ENCODE assay signal across 8 cellular contexts in genomic region chr2:64018715-64019082, GRCh38. TPM values are rescaled to one million over a fixed set of nuclear protein-coding genes. Genes with fewer than 3 reads are reported as not detected.
DNase-seq lines count a peak whose midpoint lies in the region; ATAC-seq, FAIRE-seq and TF ChIP-seq lines count a peak whose summit lies in the region.

No MANE protein-coding gene starts in this region.

- no peak for TF ChIP-seq CTCF in chondrocyte (IDR thresholded peaks at IDR 0.05)
- TF ChIP-seq CTCF in liver (IDR thresholded peaks at IDR 0.05; ENCODE audit: low read depth, low read length, missing input control), result no peak

- H3K4me1 ChIP-seq in liver (ENCODE audit: control insufficient read depth in 4 of 4, insufficient read depth in 4 of 4, low read length in 3 of 4), result peaks cover 5 to 14% (median 11%) of the 10 kb centered on the region in 4 donors

- FAIRE-seq in GM18507 (lab: Jason Lieb, UNC), result no peak

- TF ChIP-seq RAD21 in liver (IDR thresholded peaks at IDR 0.05), result no peak

- WGBS in liver, result under 1% methylated on average over 38 of the region's 38 CpGs

- H3K27me3 Mint-ChIP-seq in chondrocyte (ENCODE audit: low read depth), result no peaks in the 10 kb centered on the region
- no peaks in the 10 kb centered on the region for H3K27me3 Mint-ChIP-seq in stimulated activated naive B cell treated with anti-CD40 and anti-IgM and Interleukin-4, amounts not matched to agents 10 μg/mL and 1 μg/mL and 100 μg/mL, for 72 hours

- no peaks in the 10 kb centered on the region for H3K9me3 ChIP-seq in liver (ENCODE audit: control insufficient read depth in 4 of 4, low read length in 3 of 4)

- H3K36me3 Mint-ChIP-seq in chondrocyte (ENCODE audit: low read depth), result no peaks in the 10 kb centered on the region
- H3K36me3 Mint-ChIP-seq in stimulated activated naive B cell treated with anti-CD40 and anti-IgM and Interleukin-4, amounts not matched to agents 10 μg/mL and 1 μg/mL and 100 μg/mL, for 72 hours, result peaks cover 4 to 7% of the 10 kb centered on the region in 2 donors

- H3K9me3 Mint-ChIP-seq in chondrocyte (ENCODE audit: low read depth), result no peaks in the 10 kb centered on the region
- H3K9me3 Mint-ChIP-seq in stimulated activated naive B cell treated with anti-CD40 and anti-IgM and Interleukin-4, amounts not matched to agents 10 μg/mL and 1 μg/mL and 100 μg/mL, for 72 hours, result no peaks in the 10 kb centered on the region

- peak; percentile 49 for ATAC-seq in HG03064 (IDR thresholded peaks at IDR 0.05; ENCODE audit: low read depth, unreplicated experiment)
- peak; percentile 71 to 74 for ATAC-seq in stimulated activated naive B cell treated with anti-CD40 and anti-IgM and Interleukin-4, amounts not matched to agents 10 μg/mL and 1 μg/mL and 100 μg/mL, for 72 hours (replicated peaks)

- peak overlapping the region; percentile 84 to 95 for H3K27ac ChIP-seq in liver (ENCODE audit: low read depth in 1 of 2, low read length in 2 of 2)

- H3K4me3 ChIP-seq in liver (ENCODE audit: low read depth in 1 of 3, low read length in 3 of 3), result peak overlapping the region; percentile 84 to 86 (median 86)

- peak; percentile 60 for DNase-seq in AG20443 (ENCODE audit: low spot score)
- DNase-seq in GM18507 (ENCODE audit: extremely low spot score, insufficient read length, low read depth), result peak; percentile 5
- DNase-seq in RPMI7951 (ENCODE audit: low read depth), result peak; percentile 65
- DNase-seq in chondrocyte (ENCODE audit: low spot score), result no peak
- peak; percentile 47 for DNase-seq in stimulated activated naive B cell treated with anti-CD40 and anti-IgM and Interleukin-4, amounts not matched to agents 10 μg/mL and 1 μg/mL and 100 μg/mL, for 72 hours
- no peak for DNase-seq in NCI-H1694 (lab: John Stamatoyannopoulos, UW)

- H3K4me1 Mint-ChIP-seq in chondrocyte (ENCODE audit: low read depth), result peaks cover 47% of the 10 kb centered on the region
- peaks cover 22 to 37% of the 10 kb centered on the region in 2 donors for H3K4me1 Mint-ChIP-seq in stimulated activated naive B cell treated with anti-CD40 and anti-IgM and Interleukin-4, amounts not matched to agents 10 μg/mL and 1 μg/mL and 100 μg/mL, for 72 hours

- H3K27me3 ChIP-seq in liver (ENCODE audit: control insufficient read depth in 4 of 4, insufficient read depth in 4 of 4, low read length in 3 of 4), result no peaks in the 10 kb centered on the region

- H3K27ac Mint-ChIP-seq in chondrocyte (ENCODE audit: unreplicated experiment), result peak overlapping the region; percentile 99
- H3K27ac Mint-ChIP-seq in stimulated activated naive B cell treated with anti-CD40 and anti-IgM and Interleukin-4, amounts not matched to agents 10 μg/mL and 1 μg/mL and 100 μg/mL, for 72 hours, result peak overlapping the region; percentile 98

- H3K36me3 ChIP-seq in liver (ENCODE audit: control insufficient read depth in 4 of 4, insufficient read depth in 3 of 4, low read depth in 1 of 4, low read length in 3 of 4), result no peaks in the 10 kb centered on the region

- peak overlapping the region; percentile 76 to 95 for H3K9ac ChIP-seq in liver (ENCODE audit: low read depth in 1 of 2, low read length in 2 of 2)

- H3K4me3 Mint-ChIP-seq in chondrocyte (ENCODE audit: unreplicated experiment), result peak overlapping the region; percentile 100
- H3K4me3 Mint-ChIP-seq in stimulated activated naive B cell treated with anti-CD40 and anti-IgM and Interleukin-4, amounts not matched to agents 10 μg/mL and 1 μg/mL and 100 μg/mL, for 72 hours, result peak overlapping the region; percentile 94 to 95

TF ChIP-seq in liver, 16 proteins besides CTCF, POLR2A, EP300 and RAD21:
- TF ChIP-seq EGR1 (IDR thresholded peaks at IDR 0.05; ENCODE audit: low read depth in 2 of 2) (no peak), HNF4G (IDR thresholded peaks at IDR 0.05) (no peak), SP1 (IDR thresholded peaks at IDR 0.05) (no peak), MAX (IDR thresholded peaks at IDR 0.05) (no peak), GABPA (IDR thresholded peaks at IDR 0.05 in 1 of 2, conservative IDR thresholded peaks at IDR 0.05 in 1 of 2) (no peak), FOXA2 (IDR thresholded peaks at IDR 0.05) (no peak), TAF1 (conservative IDR thresholded peaks at IDR 0.05) (no peak), REST (IDR thresholded peaks at IDR 0.05) (no peak), ATF3 (IDR thresholded peaks at IDR 0.05) (no peak), JUND (IDR thresholded peaks at IDR 0.05) (no peak), HNF4A (conservative IDR thresholded peaks at IDR 0.05) (no peak), FOXA1 (IDR thresholded peaks at IDR 0.05) (no peak), NR2F2 (IDR thresholded peaks at IDR 0.05) (no peak), RXRA (IDR thresholded peaks at IDR 0.05) (no peak), YY1 (IDR thresholded peaks at IDR 0.05) (no peak)
- TF ChIP-seq, protein P1, sequence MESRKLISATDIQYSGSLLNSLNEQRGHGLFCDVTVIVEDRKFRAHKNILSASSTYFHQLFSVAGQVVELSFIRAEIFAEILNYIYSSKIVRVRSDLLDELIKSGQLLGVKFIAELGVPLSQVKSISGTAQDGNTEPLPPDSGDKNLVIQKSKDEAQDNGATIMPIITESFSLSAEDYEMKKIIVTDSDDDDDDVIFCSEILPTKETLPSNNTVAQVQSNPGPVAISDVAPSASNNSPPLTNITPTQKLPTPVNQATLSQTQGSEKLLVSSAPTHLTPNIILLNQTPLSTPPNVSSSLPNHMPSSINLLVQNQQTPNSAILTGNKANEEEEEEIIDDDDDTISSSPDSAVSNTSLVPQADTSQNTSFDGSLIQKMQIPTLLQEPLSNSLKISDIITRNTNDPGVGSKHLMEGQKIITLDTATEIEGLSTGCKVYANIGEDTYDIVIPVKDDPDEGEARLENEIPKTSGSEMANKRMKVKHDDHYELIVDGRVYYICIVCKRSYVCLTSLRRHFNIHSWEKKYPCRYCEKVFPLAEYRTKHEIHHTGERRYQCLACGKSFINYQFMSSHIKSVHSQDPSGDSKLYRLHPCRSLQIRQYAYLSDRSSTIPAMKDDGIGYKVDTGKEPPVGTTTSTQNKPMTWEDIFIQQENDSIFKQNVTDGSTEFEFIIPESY (IDR thresholded peaks at IDR 0.05), result no peak

RNA-seq across cellular contexts. Expression of gene VPS54, which starts 0.5 kb away (rescaled TPM):
- 25.2 and 27.8 TPM in 2 replicates for total RNA-seq in RPMI7951 (2014; rRNA removed; shearing (Covaris generic))
- total RNA-seq in chondrocyte (14.1 to 18.5 TPM (median 15.0 TPM) in 3 replicates), liver (10 to 100 TPM; 19.8 to 25.1 TPM)
- polyA plus RNA-seq in liver, result 1 to 10 TPM; 4.5 to 6.8 TPM

Comparison
In these comparisons a context has a peak if more than half of its experiments do, and no peak if none do; other contexts are left out.
1. DNase-seq: peak in AG20443 (single experiment), GM18507 (single experiment), RPMI7951 (single experiment) and stimulated activated naive B cell treated with anti-CD40 and anti-IgM and Interleukin-4, amounts not matched to agents 10 μg/mL and 1 μg/mL and 100 μg/mL, for 72 hours (single experiment); none in chondrocyte (single experiment) and NCI-H1694 (single experiment).